ENCODE assay signal across 34 cellular contexts in the genomic region with DNA sequence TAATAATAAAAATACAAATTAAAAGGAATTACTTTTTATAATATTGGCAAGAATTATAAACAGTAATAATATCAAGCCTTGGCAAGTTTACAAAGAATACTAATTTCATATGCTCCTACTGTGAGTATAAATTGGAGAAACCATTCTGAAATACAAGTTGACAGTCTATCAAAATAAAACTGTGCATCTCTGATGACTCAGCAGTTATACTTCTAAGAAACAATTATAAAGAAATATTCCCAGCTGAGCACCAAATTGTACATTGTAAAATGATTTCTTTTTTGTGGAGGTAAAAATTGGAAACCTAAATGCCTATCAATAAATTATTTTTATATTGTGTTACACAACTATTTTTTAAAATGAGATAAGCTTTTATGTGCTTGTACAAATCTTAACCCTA. TPM values are rescaled to one million over a fixed set of nuclear protein-coding genes. Genes with fewer than 3 reads are reported as not detected.
"Had no signal": no experiment of that assay in that cellular context is flagged by ENCODE, and none has a peak within 500 bp of the region (broad histone marks: within the 10 kb centered on the region; RNA-seq: fewer than 3 reads in every experiment).

No MANE protein-coding gene starts in this region.

- FAIRE-seq: endothelial cell of umbilical vein had no signal

- H3K4me1 ChIP-seq: adrenal gland, body of pancreas, esophagus squamous epithelium, gastroesophageal sphincter, heart right ventricle had no signal

- H2AFZ ChIP-seq: hepatocyte had no signal

- ATAC-seq: activated CD4-positive, CD25-positive, alpha-beta regulatory T cell treated with anti-CD3 and anti-CD28 coated beads, Interleukin-2, amount 50 U/mL, for 24 hours; activated CD8-positive, alpha-beta T cell treated with anti-CD3 and anti-CD28 coated beads for 36 hours; activated T-cell treated with anti-CD3 and anti-CD28 coated beads, Interleukin-2, amount 50 U/mL, for 4 hours; activated T-helper 17 cell treated with anti-CD3 and anti-CD28 coated beads, Interleukin-2, amount 50 U/mL, for 72 hours; body of pancreas; effector memory CD8-positive, alpha-beta T cell; gastroesophageal sphincter; heart right ventricle had no signal

- H3K27ac ChIP-seq: adrenal gland, body of pancreas, epithelial cell of prostate, esophagus squamous epithelium, gastroesophageal sphincter, heart right ventricle, hepatocyte, WERI-Rb-1 had no signal

- H3K9me3 ChIP-seq: adrenal gland, body of pancreas had no signal

- H3K4me3 ChIP-seq: adrenal gland, body of pancreas, esophagus squamous epithelium, gastroesophageal sphincter, heart right ventricle, hepatocyte had no signal

- H3K27me3 ChIP-seq: adrenal gland, body of pancreas, esophagus squamous epithelium, gastroesophageal sphincter, heart right ventricle, hepatocyte had no signal

- H3K4me2 ChIP-seq: hepatocyte had no signal

- DNase-seq: activated B cell treated with CpG ODN at 0.5 μM for 24 hours; activated CD4-positive, alpha-beta T cell treated with anti-CD3 and anti-CD28 coated beads for 48 hours; activated CD4-positive, alpha-beta T cell treated with anti-CD3 and anti-CD28 coated beads, Interleukin-2, amount 50 U/mL, for 1 hour; activated CD4-positive, alpha-beta T cell treated with anti-CD3 and anti-CD28 coated beads, Interleukin-2, amount 50 U/mL, for 48 hours; activated CD8-positive, alpha-beta memory T cell treated with anti-CD3 and anti-CD28 coated beads for 24 hours; activated CD8-positive, alpha-beta T cell treated with anti-CD3 and anti-CD28 coated beads for 36 hours; activated effector memory CD4-positive, alpha-beta T cell treated with Interleukin-2 at 50 U/mL for 16 hours; activated gamma-delta T cell treated with Interleukin-2 at 50 U/mL for 16 hours; activated naive CD4-positive, alpha-beta T cell treated with anti-CD3 and anti-CD28 coated beads, Interleukin-2, amount 50 U/mL, for 16 hours; activated naive CD4-positive, alpha-beta T cell treated with Interleukin-2 at 50 U/mL for 16 hours; activated T-cell treated with anti-CD3 and anti-CD28 coated beads, Interleukin-2, amount 50 U/mL, for 4 hours; adrenal gland; amygdala; aorta; body of pancreas; caudate nucleus; cortex of kidney; dermis blood vessel endothelial cell; effector CD4-positive, alpha-beta T cell; effector memory CD8-positive, alpha-beta T cell; esophagus squamous epithelium; foreskin melanocyte; heart right ventricle; T1000; WERI-Rb-1 had no signal

- H3K36me3 ChIP-seq: adrenal gland, esophagus squamous epithelium, gastroesophageal sphincter, heart right ventricle, WERI-Rb-1 had no signal

RNA-seq across cellular contexts. Expression of gene KCNC2, which starts 35.5 kb away (rescaled TPM):
- total RNA-seq: activated B cell treated with CpG ODN at 0.5 μM for 24 hours; activated CD8-positive, alpha-beta T cell treated with anti-CD3 and anti-CD28 coated beads for 36 hours; activated T-cell treated with anti-CD3 and anti-CD28 coated beads, Interleukin-2, amount 50 U/mL, for 4 hours; activated T-helper 17 cell treated with anti-CD3 and anti-CD28 coated beads, Interleukin-2, amount 50 U/mL, for 72 hours; adrenal gland; aorta; chondrocyte; dermis blood vessel endothelial cell; endothelial cell of umbilical vein; esophagus squamous epithelium; fibroblast of lung; glomerular endothelial cell; heart right ventricle had no signal
- polyA plus RNA-seq: adrenal gland, aorta, endothelial cell of umbilical vein, fibroblast of lung, heart right ventricle, hepatocyte had no signal
